17 cellular contexts compared by ENCODE assay signal in the genomic region with DNA sequence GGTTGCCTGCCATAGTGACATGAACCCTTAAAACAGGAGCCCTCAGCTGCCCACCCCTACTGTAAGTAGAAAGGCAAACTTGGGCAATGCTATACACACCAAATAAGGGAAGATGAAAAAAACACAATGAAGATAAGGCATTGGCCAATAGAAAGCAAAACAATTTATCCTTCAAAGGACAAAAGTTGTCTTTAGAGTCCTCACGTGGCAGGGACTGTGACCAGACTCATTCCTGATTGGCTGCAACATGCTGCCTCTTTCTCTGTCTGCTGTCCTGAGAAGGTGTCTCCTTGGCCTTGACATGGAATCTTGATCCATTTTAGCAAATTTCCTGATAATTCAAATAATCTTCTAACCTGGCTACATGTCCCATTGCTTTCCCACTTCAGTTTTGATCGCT.
DNase-seq lines count a peak whose midpoint lies in the region; ATAC-seq and TF ChIP-seq lines count a peak whose summit lies in the region.
"Had no signal": no experiment of that assay in that cellular context is flagged by ENCODE, and none has a peak within 500 bp of the region (broad histone marks: within the 10 kb centered on the region; RNA-seq: fewer than 3 reads in every experiment).

No MANE protein-coding gene starts in this region.

- H3K79me2 ChIP-seq in GM23248 (ENCODE audit: insufficient read depth) (no peaks in the 10 kb centered on the region), smooth muscle cell (ENCODE audit: low read depth) (no peaks in the 10 kb centered on the region)

- H3K4me1 ChIP-seq in GM23248 (ENCODE audit: insufficient read depth) (peaks cover 58% of the 10 kb centered on the region), smooth muscle cell (ENCODE audit: low read depth) (peaks cover 39% of the 10 kb centered on the region), BE2C (no peaks in the 10 kb centered on the region)

- H3K9me2 ChIP-seq in GM23248 (ENCODE audit: insufficient read depth) = no peaks in the 10 kb centered on the region

- peak overlapping the region; percentile 72 for H3K4me2 ChIP-seq in GM23248 (ENCODE audit: unreplicated experiment)
- H3K4me2 ChIP-seq in smooth muscle cell = peak overlapping the region; percentile 28

- no peaks in the 10 kb centered on the region for H4K20me1 ChIP-seq in GM23248 (ENCODE audit: insufficient read depth)
- H4K20me1 ChIP-seq in smooth muscle cell (ENCODE audit: low read depth) = no peaks in the 10 kb centered on the region

- TF ChIP-seq CTCF in dorsolateral prefrontal cortex (IDR thresholded peaks at IDR 0.05 in 54 of 56, conservative IDR thresholded peaks at IDR 0.05 in 2 of 56; ENCODE audit: low read depth in 1 of 56, partially characterized antibody in 56 of 56) (no peak), smooth muscle cell (IDR thresholded peaks at IDR 0.05; ENCODE audit: borderline replicate concordance, insufficient read depth, poor library complexity, severe bottlenecking) (no peak), BE2C (IDR thresholded peaks at IDR 0.05; ENCODE audit: low read depth, low read length) (no peak)

- H3K4me3 ChIP-seq in GM23248 (no peak overlapping the region), dorsolateral prefrontal cortex (no peak overlapping the region), smooth muscle cell (no peak overlapping the region), BE2C (ENCODE audit: low read depth, low read length) (no peak overlapping the region)
- H3K4me3 ChIP-seq: HAP-1 had no signal

- H3K27ac ChIP-seq in GM23248 (peak overlapping the region; percentile 87), dorsolateral prefrontal cortex (peak overlapping the region in 50 of 59 donors; percentile 1 to 87 (median 68)), smooth muscle cell (ENCODE audit: low read depth) (peak overlapping the region; percentile 91)

- peak; percentile 6 for ATAC-seq in left lobe of liver
- no peak for ATAC-seq in GM18517 (IDR thresholded peaks at IDR 0.05; ENCODE audit: unreplicated experiment)
- ATAC-seq: Panc1 had no signal

- H3F3A ChIP-seq in GM23248 (ENCODE audit: insufficient read depth) = peaks cover 48% of the 10 kb centered on the region
- peaks cover 3% of the 10 kb centered on the region for H3F3A ChIP-seq in smooth muscle cell (ENCODE audit: low read depth)

- peaks cover 14% of the 10 kb centered on the region for H3K36me3 ChIP-seq in GM23248 (ENCODE audit: low read depth)
- H3K36me3 ChIP-seq in smooth muscle cell (ENCODE audit: low read depth) = peaks cover under 1% of the 10 kb centered on the region
- no peaks in the 10 kb centered on the region for H3K36me3 ChIP-seq in BE2C

- H3K9me3 ChIP-seq in GM23248 (ENCODE audit: low read depth) = no peaks in the 10 kb centered on the region
- no peaks in the 10 kb centered on the region for H3K9me3 ChIP-seq in smooth muscle cell (replicated peaks; ENCODE audit: low read depth)
- no peaks in the 10 kb centered on the region for H3K9me3 ChIP-seq in BE2C
- H3K9me3 ChIP-seq: HAP-1 had no signal

- H3K27me3 ChIP-seq in GM23248 (replicated peaks; ENCODE audit: insufficient read depth) = no peaks in the 10 kb centered on the region
- H3K27me3 ChIP-seq in dorsolateral prefrontal cortex = no peaks in the 10 kb centered on the region
- no peaks in the 10 kb centered on the region for H3K27me3 ChIP-seq in smooth muscle cell (ENCODE audit: low read depth)
- no peaks in the 10 kb centered on the region for H3K27me3 ChIP-seq in BE2C

- H2AFZ ChIP-seq in GM23248 (no peak overlapping the region), smooth muscle cell (ENCODE audit: low read depth) (no peak overlapping the region)

- in situ Hi-C loops in GM23248 (cut with MboI) = no loop called here

- intact Hi-C loops in dorsolateral prefrontal cortex (cut with DNase I) = no loop called here

- DNase-seq in GM23248 (no peak), dorsolateral prefrontal cortex (no peak), left lobe of liver (ENCODE audit: low spot score) (no peak), smooth muscle cell (lab: John Stamatoyannopoulos, UW; ENCODE audit: unreplicated experiment) (no peak), NCI-H1417 (lab: John Stamatoyannopoulos, UW) (no peak), NCI-H82 treated with DMSO at 0.1 percent for 48 hours (lab: John Stamatoyannopoulos, UW; ENCODE audit: unreplicated experiment) (no peak), BE2C (no peak)
- DNase-seq: activated CD4-positive, alpha-beta memory T cell treated with anti-CD3 and anti-CD28 coated beads for 36 hours; activated effector memory CD4-positive, alpha-beta T cell treated with anti-CD3 and anti-CD28 coated beads, Interleukin-2, amount 50 U/mL, for 16 hours; cerebellar nuclear complex; foreskin melanocyte; NCI-H1048; NCI-H510A; stimulated activated CD8-positive, alpha-beta memory T cell treated with anti-CD3 and anti-CD28 coated beads, Interleukin-4, amount 100 ng/mL, for 48 hours had no signal

- H3K9ac ChIP-seq in GM23248 = peak overlapping the region; percentile 57
- peak overlapping the region; percentile 70 for H3K9ac ChIP-seq in smooth muscle cell (ENCODE audit: low read depth)

- 55 to 56% methylated on average over 2 of the region's 2 CpGs for WGBS in GM23248 (ENCODE audit: low coverage in 1 of 2, low lambda C conversion rate in 2 of 2, missing lambda C conversion rate in 2 of 2), 2 experiments
- WGBS in smooth muscle cell (ENCODE audit: low lambda C conversion rate) = 69% methylated on average over 2 of the region's 2 CpGs
